Comparison of ENCODE assay signal across 8 cellular contexts in genomic region chr15:90929709-90930019, GRCh38. TPM values are rescaled to one million over a fixed set of nuclear protein-coding genes. Genes with fewer than 3 reads are reported as not detected.
A peak's percentile ranks its signal among the peaks of the same experiment; 100 is the strongest.
DNase-seq lines count a peak whose midpoint lies in the region; ATAC-seq and TF ChIP-seq lines count a peak whose summit lies in the region.

No MANE protein-coding gene starts in this region.

- POLR2A ChIA-PET in RWPE1 (lab: Yijun Ruan, JAX; ENCODE audit: low non-redundant PET) = interaction anchor here (0.6 to 0.8 kb wide), 2 partner anchors 19 to 401 kb away, joined by 3 to 5 read pairs; no protein-coding TSS in a partner anchor

- CTCF ChIA-PET in RWPE1 (lab: Yijun Ruan, JAX) = interaction anchor here (0.6 to 0.8 kb wide), 4 partner anchors 27 to 1660 kb away, joined by 3 to 9 read pairs (median 3); no protein-coding TSS in a partner anchor

- H3K27ac ChIP-seq in RWPE1 = peak overlapping the region; percentile 90

- TF ChIP-seq CTCF in GM12864 (IDR thresholded peaks at IDR 0.05; ENCODE audit: low read depth, low read length, missing control alignments) (no peak), RWPE1 (conservative IDR thresholded peaks at IDR 0.05; ENCODE audit: low read depth) (no peak), epithelial cell of proximal tubule (conservative IDR thresholded peaks at IDR 0.05; ENCODE audit: low read depth, low read length) (no peak)

- H3K4me3 ChIP-seq in GM12864 (ENCODE audit: low read depth, low read length) = peak overlapping the region; percentile 99
- H3K4me3 ChIP-seq in epithelial cell of proximal tubule (ENCODE audit: low read depth, low read length) = peak overlapping the region; percentile 73
- H3K4me3 ChIP-seq in skeletal muscle cell (ENCODE audit: low read depth, low read length) = peak overlapping the region; percentile 58

- ATAC-seq in GM19395 (IDR thresholded peaks at IDR 0.05; ENCODE audit: unreplicated experiment) = no peak

- DNase-seq in GM12864 (ENCODE audit: low read depth) (no peak), RWPE1 (ENCODE audit: low spot score) (no peak), epithelial cell of proximal tubule (ENCODE audit: low read depth) (no peak), skeletal muscle cell (ENCODE audit: low read depth) (no peak), SHP77 treated with DMSO at 0.1 percent for 48 hours (lab: John Stamatoyannopoulos, UW) (no peak), A172 (ENCODE audit: low spot score) (no peak)
- no peak for DNase-seq in activated CD4-positive, alpha-beta T cell treated with anti-CD3 and anti-CD28 coated beads for 4 hours

RNA-seq across cellular contexts. Expression of gene HDDC3, which starts 2.7 kb away (rescaled TPM):
- total RNA-seq in epithelial cell of proximal tubule = 21.8 and 28.5 TPM in 2 replicates
- total RNA-seq in A172 (2014; rRNA removed; shearing (Covaris generic)) = 11.3 and 15.4 TPM in 2 replicates

RNA-seq across cellular contexts. Expression of gene UNC45A, which starts 5.4 kb away (rescaled TPM):
- total RNA-seq in epithelial cell of proximal tubule = 30.8 and 49.5 TPM in 2 replicates
- 64.5 and 64.7 TPM in 2 replicates for total RNA-seq in A172 (2014; rRNA removed; shearing (Covaris generic))

RNA-seq across cellular contexts. Expression of gene RCCD1, which starts 25.0 kb away (rescaled TPM):
- 26.6 and 32.7 TPM in 2 replicates for total RNA-seq in epithelial cell of proximal tubule
- 9.2 and 11.0 TPM in 2 replicates for total RNA-seq in A172 (2014; rRNA removed; shearing (Covaris generic))

RNA-seq across cellular contexts. Expression of gene MAN2A2, which starts 26.6 kb away (rescaled TPM):
- total RNA-seq in epithelial cell of proximal tubule = 19.8 and 25.3 TPM in 2 replicates
- 7.3 and 8.0 TPM in 2 replicates for total RNA-seq in A172 (2014; rRNA removed; shearing (Covaris generic))

RNA-seq across cellular contexts. Expression of gene FES, which starts 45.4 kb away (rescaled TPM):
- 24.6 and 24.7 TPM in 2 replicates for total RNA-seq in epithelial cell of proximal tubule
- total RNA-seq in A172 (2014; rRNA removed; shearing (Covaris generic)) = 0.12 and 0.14 TPM in 2 replicates
